1 cellular context compared by ENCODE assay signal in the genomic region with DNA sequence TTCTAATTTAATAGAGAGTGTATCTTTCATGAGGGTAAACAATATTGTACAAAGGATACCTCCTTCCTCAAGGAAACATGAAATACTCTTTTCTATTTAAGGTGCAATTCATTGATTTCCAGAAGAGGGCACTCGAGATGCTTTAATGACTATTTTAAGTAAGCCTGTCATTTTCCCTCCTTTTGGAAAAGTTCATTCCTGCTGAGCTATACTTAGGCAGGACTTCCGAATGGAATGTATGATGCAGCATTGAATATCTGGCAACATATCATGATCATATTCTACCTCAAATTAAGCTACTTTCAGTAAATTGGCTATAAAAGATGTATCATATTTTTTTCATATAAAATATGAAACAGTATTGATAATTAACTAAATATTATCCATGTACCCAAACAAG.
A peak's percentile ranks its signal among the peaks of the same experiment; 100 is the strongest.
TF ChIP-seq lines count a peak whose summit lies in the region.

No MANE protein-coding gene starts in this region.

TF ChIP-seq in HepG2, 621 proteins besides CTCF, POLR2A, EP300 and RAD21 (continued from another document):
- TF ChIP-seq NCOA2 (CRISPR knock-in tag; IDR thresholded peaks at IDR 0.05) (0 out of 2 replicates have a peak, but pooled peaks have one; percentile 12), NFYB (CRISPR knock-in tag; IDR thresholded peaks at IDR 0.05) (no peak), STAG1 (CRISPR knock-in tag; IDR thresholded peaks at IDR 0.05) (peak; percentile 90), ELF3 (CRISPR knock-in tag; IDR thresholded peaks at IDR 0.05) (0 out of 2 replicates have a peak, but pooled peaks have one; percentile 26), AGO2 (optimal IDR thresholded peaks at IDR 0.05; ENCODE audit: low read depth, low read length) (no peak), ZIK1 (CRISPR knock-in tag; IDR thresholded peaks at IDR 0.05; ENCODE audit: borderline replicate concordance, low read depth) (no peak), GATAD1 (CRISPR knock-in tag; IDR thresholded peaks at IDR 0.05) (0 out of 2 replicates have a peak, but pooled peaks have one; percentile 11), SMC3 (IDR thresholded peaks at IDR 0.05; ENCODE audit: low read length) (peak; percentile 94), MAFG (CRISPR knock-in tag; IDR thresholded peaks at IDR 0.05) (no peak)
- TF ChIP-seq, protein P1, sequence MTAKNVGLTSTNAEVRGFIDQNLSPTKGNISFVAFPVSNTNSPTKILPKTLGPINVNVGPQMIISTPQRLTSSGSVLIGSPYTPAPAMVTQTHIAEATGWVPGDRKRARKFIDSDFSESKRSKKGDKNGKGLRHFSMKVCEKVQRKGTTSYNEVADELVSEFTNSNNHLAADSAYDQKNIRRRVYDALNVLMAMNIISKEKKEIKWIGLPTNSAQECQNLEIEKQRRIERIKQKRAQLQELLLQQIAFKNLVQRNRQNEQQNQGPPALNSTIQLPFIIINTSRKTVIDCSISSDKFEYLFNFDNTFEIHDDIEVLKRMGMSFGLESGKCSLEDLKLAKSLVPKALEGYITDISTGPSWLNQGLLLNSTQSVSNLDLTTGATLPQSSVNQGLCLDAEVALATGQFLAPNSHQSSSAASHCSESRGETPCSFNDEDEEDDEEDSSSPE (CRISPR knock-in tag; IDR thresholded peaks at IDR 0.05): 0 out of 2 replicates have a peak, but pooled peaks have one; percentile 31
- TF ChIP-seq, protein P2, sequence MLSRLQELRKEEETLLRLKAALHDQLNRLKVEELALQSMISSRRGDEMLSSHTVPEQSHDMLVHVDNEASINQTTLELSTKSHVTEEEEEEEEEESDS (CRISPR knock-in tag; IDR thresholded peaks at IDR 0.05; ENCODE audit: borderline replicate concordance): no peak
- TF ChIP-seq, protein P3, sequence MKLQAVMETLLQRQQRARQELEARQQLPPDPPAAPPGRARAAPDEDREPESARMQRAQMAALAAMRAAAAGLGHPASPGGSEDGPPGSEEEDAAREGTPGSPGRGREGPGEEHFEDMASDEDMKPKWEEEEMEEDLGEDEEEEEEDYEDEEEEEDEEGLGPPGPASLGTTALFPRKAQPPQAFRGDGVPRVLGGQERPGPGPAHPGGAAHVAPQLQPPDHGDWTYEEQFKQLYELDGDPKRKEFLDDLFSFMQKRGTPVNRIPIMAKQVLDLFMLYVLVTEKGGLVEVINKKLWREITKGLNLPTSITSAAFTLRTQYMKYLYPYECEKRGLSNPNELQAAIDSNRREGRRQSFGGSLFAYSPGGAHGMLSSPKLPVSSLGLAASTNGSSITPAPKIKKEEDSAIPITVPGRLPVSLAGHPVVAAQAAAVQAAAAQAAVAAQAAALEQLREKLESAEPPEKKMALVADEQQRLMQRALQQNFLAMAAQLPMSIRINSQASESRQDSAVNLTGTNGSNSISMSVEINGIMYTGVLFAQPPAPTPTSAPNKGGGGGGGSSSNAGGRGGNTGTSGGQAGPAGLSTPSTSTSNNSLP (IDR thresholded peaks at IDR 0.05; ENCODE audit: low read depth, low read length): peak; percentile 50
- TF ChIP-seq, protein P4, sequence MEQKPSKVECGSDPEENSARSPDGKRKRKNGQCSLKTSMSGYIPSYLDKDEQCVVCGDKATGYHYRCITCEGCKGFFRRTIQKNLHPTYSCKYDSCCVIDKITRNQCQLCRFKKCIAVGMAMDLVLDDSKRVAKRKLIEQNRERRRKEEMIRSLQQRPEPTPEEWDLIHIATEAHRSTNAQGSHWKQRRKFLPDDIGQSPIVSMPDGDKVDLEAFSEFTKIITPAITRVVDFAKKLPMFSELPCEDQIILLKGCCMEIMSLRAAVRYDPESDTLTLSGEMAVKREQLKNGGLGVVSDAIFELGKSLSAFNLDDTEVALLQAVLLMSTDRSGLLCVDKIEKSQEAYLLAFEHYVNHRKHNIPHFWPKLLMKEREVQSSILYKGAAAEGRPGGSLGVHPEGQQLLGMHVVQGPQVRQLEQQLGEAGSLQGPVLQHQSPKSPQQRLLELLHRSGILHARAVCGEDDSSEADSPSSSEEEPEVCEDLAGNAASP (CRISPR knock-in tag; IDR thresholded peaks at IDR 0.05; ENCODE audit: borderline replicate concordance): peak; percentile 18; the same call in 1 of the 2 replicates
- TF ChIP-seq, protein P5, sequence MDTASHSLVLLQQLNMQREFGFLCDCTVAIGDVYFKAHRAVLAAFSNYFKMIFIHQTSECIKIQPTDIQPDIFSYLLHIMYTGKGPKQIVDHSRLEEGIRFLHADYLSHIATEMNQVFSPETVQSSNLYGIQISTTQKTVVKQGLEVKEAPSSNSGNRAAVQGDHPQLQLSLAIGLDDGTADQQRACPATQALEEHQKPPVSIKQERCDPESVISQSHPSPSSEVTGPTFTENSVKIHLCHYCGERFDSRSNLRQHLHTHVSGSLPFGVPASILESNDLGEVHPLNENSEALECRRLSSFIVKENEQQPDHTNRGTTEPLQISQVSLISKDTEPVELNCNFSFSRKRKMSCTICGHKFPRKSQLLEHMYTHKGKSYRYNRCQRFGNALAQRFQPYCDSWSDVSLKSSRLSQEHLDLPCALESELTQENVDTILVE (CRISPR knock-in tag; IDR thresholded peaks at IDR 0.05): no peak
